Comparison of ENCODE assay signal across 12 cellular contexts in the genomic region with DNA sequence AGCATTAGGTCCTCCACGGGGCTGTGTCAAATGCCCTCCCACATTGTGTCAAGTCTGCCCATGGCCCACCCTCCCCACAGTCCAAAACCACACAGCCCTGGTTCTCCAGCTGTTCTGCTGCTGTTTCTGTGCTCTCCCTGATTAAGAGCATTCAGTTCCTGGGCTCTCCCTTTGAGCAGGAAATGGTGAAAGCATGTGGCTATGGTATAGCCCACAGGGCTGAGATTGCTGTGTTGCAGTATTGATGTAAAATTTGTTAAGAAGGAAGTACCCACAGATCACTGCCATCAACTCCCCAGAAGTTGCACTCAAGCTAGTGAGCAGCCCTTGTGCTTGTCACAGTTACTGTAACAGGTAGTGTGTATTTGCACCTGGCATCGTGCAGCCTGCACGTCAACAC. TPM values are rescaled to one million over a fixed set of nuclear protein-coding genes. Genes with fewer than 3 reads are reported as not detected.
DNase-seq lines count a peak whose midpoint lies in the region; ATAC-seq, FAIRE-seq and TF ChIP-seq lines count a peak whose summit lies in the region.
"Not testable (repeated sequence)": the region's sequence is repeated elsewhere in the genome, so short reads cannot be mapped to it uniquely, and the experiment has no call there.
"Had no signal": no experiment of that assay in that cellular context is flagged by ENCODE, and none has a peak within 500 bp of the region (broad histone marks: within the 10 kb centered on the region; RNA-seq: fewer than 3 reads in every experiment).

No MANE protein-coding gene starts in this region.

- not testable (repeated sequence) for H3K27me3 Mint-ChIP-seq in activated CD8-positive, alpha-beta T cell treated with anti-CD3 and anti-CD28 coated beads for 36 hours; natural killer cell treated with Interleukin-12 subunit alpha and Interleukin-12 subunit beta and Interleukin-15 and Interleukin-18, amount 100 ng/mL, for 72 hours

- whole genome bisulfite sequencing in right lobe of liver (ENCODE audit: insufficient coverage, low coverage, low lambda C conversion rate, missing lambda C conversion rate): no CpG with 5 or more reads among the region's 3 CpGs

- not testable (repeated sequence) for DNase-seq in Panc1 (ENCODE audit: low read depth, low spot score); activated CD8-positive, alpha-beta T cell treated with anti-CD3 and anti-CD28 coated beads for 36 hours; activated naive CD4-positive, alpha-beta T cell treated with anti-CD3 and anti-CD28 coated beads, Interleukin-2, amount 50 U/mL, for 72 hours (ENCODE audit: low spot score in 2 of 2); Right ventricle myocardium inferior (ENCODE audit: missing footprints); right lobe of liver; natural killer cell treated with Interleukin-12 subunit alpha and Interleukin-12 subunit beta and Interleukin-15 and Interleukin-18, amount 100 ng/mL, for 72 hours (ENCODE audit: low spot score); urothelium cell line (ENCODE audit: low spot score)

- POLR2A ChIA-PET in Panc1 (lab: Charles Lee); activated CD8-positive, alpha-beta T cell treated with anti-CD3 and anti-CD28 coated beads for 36 hours (lab: Charles Lee): not testable (repeated sequence)

- intact Hi-C loops in Panc1 (cut with micrococcal nuclease; ENCODE audit: unreplicated experiment); activated CD8-positive, alpha-beta T cell treated with anti-CD3 and anti-CD28 coated beads for 36 hours (cut with micrococcal nuclease); Right ventricle myocardium inferior (cut with DNase I); right lobe of liver (cut with DNase I): not testable (repeated sequence)

- H3K36me3 Mint-ChIP-seq in activated CD8-positive, alpha-beta T cell treated with anti-CD3 and anti-CD28 coated beads for 36 hours (ENCODE audit: low read depth); activated naive CD4-positive, alpha-beta T cell treated with anti-CD3 and anti-CD28 coated beads, Interleukin-2, amount 50 U/mL, for 72 hours; natural killer cell treated with Interleukin-12 subunit alpha and Interleukin-12 subunit beta and Interleukin-15 and Interleukin-18, amount 100 ng/mL, for 72 hours: not testable (repeated sequence)

- not testable (repeated sequence) for TF ChIP-seq CTCF in Panc1 (IDR thresholded peaks at IDR 0.05); activated CD8-positive, alpha-beta T cell treated with anti-CD3 and anti-CD28 coated beads for 36 hours (IDR thresholded peaks at IDR 0.05); right lobe of liver (IDR thresholded peaks at IDR 0.05)

- BruUV-seq in Panc1 (replicated peaks; lab: Mats Ljungman, UMichigan): not testable (repeated sequence)

- not testable (repeated sequence) for H3K4me1 ChIP-seq in Panc1 (ENCODE audit: control insufficient read depth, insufficient read depth, low read length); right lobe of liver

- not testable (repeated sequence) for H3K9me3 Mint-ChIP-seq in activated CD8-positive, alpha-beta T cell treated with anti-CD3 and anti-CD28 coated beads for 36 hours; activated naive CD4-positive, alpha-beta T cell treated with anti-CD3 and anti-CD28 coated beads, Interleukin-2, amount 50 U/mL, for 72 hours; natural killer cell treated with Interleukin-12 subunit alpha and Interleukin-12 subunit beta and Interleukin-15 and Interleukin-18, amount 100 ng/mL, for 72 hours

- not testable (repeated sequence) for H3K4me3 Mint-ChIP-seq in activated CD8-positive, alpha-beta T cell treated with anti-CD3 and anti-CD28 coated beads for 36 hours; natural killer cell treated with Interleukin-12 subunit alpha and Interleukin-12 subunit beta and Interleukin-15 and Interleukin-18, amount 100 ng/mL, for 72 hours

- H3K27ac Mint-ChIP-seq in activated CD8-positive, alpha-beta T cell treated with anti-CD3 and anti-CD28 coated beads for 36 hours; activated naive CD4-positive, alpha-beta T cell treated with anti-CD3 and anti-CD28 coated beads, Interleukin-2, amount 50 U/mL, for 72 hours; natural killer cell treated with Interleukin-12 subunit alpha and Interleukin-12 subunit beta and Interleukin-15 and Interleukin-18, amount 100 ng/mL, for 72 hours: not testable (repeated sequence)

- H3K4me1 Mint-ChIP-seq in activated CD8-positive, alpha-beta T cell treated with anti-CD3 and anti-CD28 coated beads for 36 hours (ENCODE audit: low read depth); natural killer cell treated with Interleukin-12 subunit alpha and Interleukin-12 subunit beta and Interleukin-15 and Interleukin-18, amount 100 ng/mL, for 72 hours (ENCODE audit: low read depth in 2 of 2): not testable (repeated sequence)

- H3K27ac ChIP-seq in Panc1 (ENCODE audit: low read length); right lobe of liver: not testable (repeated sequence)

- CTCF ChIA-PET in Panc1 (lab: Charles Lee); activated CD8-positive, alpha-beta T cell treated with anti-CD3 and anti-CD28 coated beads for 36 hours (lab: Charles Lee): not testable (repeated sequence)

- not testable (repeated sequence) for H3K27me3 ChIP-seq in Panc1 (ENCODE audit: control insufficient read depth, insufficient read depth, low read length); right lobe of liver

- ATAC-seq in Panc1 (peak; percentile 20; the same call in 1 of the 2 replicates), Right ventricle myocardium inferior (peak; percentile 9), right lobe of liver (peak in 3 of 4 donors; percentile 12 to 22 (median 17))
- peak; percentile 50 for ATAC-seq in activated CD8-positive, alpha-beta T cell treated with anti-CD3 and anti-CD28 coated beads for 36 hours
- ATAC-seq in activated naive CD4-positive, alpha-beta T cell treated with anti-CD3 and anti-CD28 coated beads, Interleukin-2, amount 50 U/mL, for 72 hours: peak; percentile 32 to 45
- peak; percentile 70 to 78 for ATAC-seq in natural killer cell treated with Interleukin-12 subunit alpha and Interleukin-12 subunit beta and Interleukin-15 and Interleukin-18, amount 100 ng/mL, for 72 hours

- H3K9me3 ChIP-seq in Panc1 (ENCODE audit: control insufficient read depth, insufficient read depth, low read depth, low read length); right lobe of liver: not testable (repeated sequence)

- H3K36me3 ChIP-seq in Panc1 (ENCODE audit: control insufficient read depth, insufficient read depth, low read length); right lobe of liver: not testable (repeated sequence)

- H3K4me3 ChIP-seq in Panc1 (ENCODE audit: low read depth in 2 of 2, low read length in 2 of 2); right lobe of liver: not testable (repeated sequence)

- not testable (repeated sequence) for TF ChIP-seq POLR2A in right lobe of liver (IDR thresholded peaks at IDR 0.05)

- in situ Hi-C loops in Panc1 (cut with HindIII; ENCODE audit: low pct_unique_long_range_greater_than_20kb, low sequenced_read_pairs): not testable (repeated sequence)

- peak; percentile 37 for FAIRE-seq in urothelium cell line (lab: Jason Lieb, UNC)

RNA-seq across cellular contexts. Expression of a gene that starts 9.3 kb away (rescaled TPM):
- 0.28 TPM for total RNA-seq in Panc1 (2021; ENCODE audit: unreplicated experiment)
- polyA plus RNA-seq in Panc1 (2012; ENCODE audit: insufficient read length): 1.0 TPM
- under 1 TPM; 0.59 to 0.98 TPM for total RNA-seq in activated CD8-positive, alpha-beta T cell treated with anti-CD3 and anti-CD28 coated beads for 36 hours
- total RNA-seq in activated naive CD4-positive, alpha-beta T cell treated with anti-CD3 and anti-CD28 coated beads, Interleukin-2, amount 50 U/mL, for 72 hours: 1 to 10 TPM in 1 of 2 donors, under 1 TPM in 1; 0.27 to 1.4 TPM
- 3.2 TPM for total RNA-seq in Right ventricle myocardium inferior
- total RNA-seq in right lobe of liver: 1 to 10 TPM in 2 of 6 experiments, under 1 TPM in 4; 0.43 to 1.3 (median 0.82) TPM
- 1 to 10 TPM in 1 of 2 donors, under 1 TPM in 1; 0.81 to 1.9 TPM for total RNA-seq in natural killer cell treated with Interleukin-12 subunit alpha and Interleukin-12 subunit beta and Interleukin-15 and Interleukin-18, amount 100 ng/mL, for 72 hours
- total RNA-seq: GM23338, H7 had no signal

RNA-seq across cellular contexts. Expression of a gene that starts 31.8 kb away (rescaled TPM):
- total RNA-seq in Panc1 (2021; ENCODE audit: unreplicated experiment) (12.9 TPM), Right ventricle myocardium inferior (not detected), right lobe of liver (under 1 TPM; 0.19 to 0.84 (median 0.32) TPM)
- 10.6 TPM for polyA plus RNA-seq in Panc1 (2012; ENCODE audit: insufficient read length)
- total RNA-seq in activated CD8-positive, alpha-beta T cell treated with anti-CD3 and anti-CD28 coated beads for 36 hours: not detected
- total RNA-seq in activated naive CD4-positive, alpha-beta T cell treated with anti-CD3 and anti-CD28 coated beads, Interleukin-2, amount 50 U/mL, for 72 hours: not detected
- not detected for total RNA-seq in natural killer cell treated with Interleukin-12 subunit alpha and Interleukin-12 subunit beta and Interleukin-15 and Interleukin-18, amount 100 ng/mL, for 72 hours
- total RNA-seq: A673; CD8-positive, alpha-beta T cell had no signal
- polyA plus RNA-seq: CD14-positive monocyte had no signal

Comparison
In these comparisons a context has a peak if more than half of its experiments do, and no peak if none do; other contexts are left out.
1. ATAC-seq: peak in every context shown above with its lines; median percentile 74 in natural killer cell treated with Interleukin-12 subunit alpha and Interleukin-12 subunit beta and Interleukin-15 and Interleukin-18, amount 100 ng/mL, for 72 hours; 50 in activated CD8-positive, alpha-beta T cell treated with anti-CD3 and anti-CD28 coated beads for 36 hours; 38 in activated naive CD4-positive, alpha-beta T cell treated with anti-CD3 and anti-CD28 coated beads, Interleukin-2, amount 50 U/mL, for 72 hours; 20 in Panc1; 17 in right lobe of liver; 9 in Right ventricle myocardium inferior.